8 cellular contexts compared by ENCODE assay signal in the genomic region with DNA sequence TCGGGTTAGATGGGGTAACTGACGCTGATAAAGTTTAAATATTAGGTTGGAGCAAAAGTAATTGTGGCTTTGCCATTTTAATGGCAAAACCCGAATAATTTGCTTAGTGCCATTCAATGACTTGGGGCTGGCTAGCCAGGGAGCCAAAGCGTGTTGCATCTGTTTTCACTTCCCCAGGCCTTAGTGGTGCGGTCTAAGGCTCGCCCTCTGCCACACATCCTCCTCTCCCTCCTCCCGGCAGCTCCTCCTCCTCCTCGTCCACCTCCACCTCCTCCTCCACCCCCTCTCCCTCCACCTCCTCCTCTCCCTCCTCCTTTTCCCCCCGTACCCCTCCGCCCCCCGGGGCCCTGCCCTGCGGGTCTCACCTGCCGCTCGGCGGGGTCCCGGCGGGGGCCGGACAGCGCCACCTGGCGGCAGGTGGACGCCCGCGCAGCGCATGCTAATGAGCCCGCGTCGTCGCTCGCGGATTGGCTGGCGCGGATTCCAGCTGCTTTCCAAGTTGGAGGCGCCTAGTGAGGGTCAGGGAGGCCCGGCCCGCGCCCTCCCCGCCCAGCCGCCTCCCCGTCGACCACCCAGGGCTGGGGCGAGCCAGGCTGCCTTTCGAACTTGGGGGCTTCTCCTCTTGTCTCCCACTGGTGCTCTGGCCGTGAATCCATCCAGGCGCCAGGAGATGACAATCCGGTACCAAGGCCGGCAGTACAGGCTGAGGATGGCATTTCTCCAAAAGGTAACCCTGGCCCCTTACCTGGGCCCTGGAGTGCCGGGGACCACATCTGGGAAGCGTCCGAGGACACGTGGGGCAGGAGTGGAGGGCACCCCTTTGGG. TPM values are rescaled to one million over a fixed set of nuclear protein-coding genes. Genes with fewer than 3 reads are reported as not detected.
A peak's percentile ranks its signal among the peaks of the same experiment; 100 is the strongest.
DNase-seq lines count a peak whose midpoint lies in the region; ATAC-seq and TF ChIP-seq lines count a peak whose summit lies in the region.

No MANE protein-coding gene starts in this region.

- H2BK15ac ChIP-seq in neuronal stem cell (ENCODE audit: low read length) = no peak overlapping the region

- H2BK5ac ChIP-seq in neuronal stem cell (ENCODE audit: low read length) = no peak overlapping the region

- no peaks in the 10 kb centered on the region for H3K79me2 ChIP-seq in GM23338 (replicated peaks; ENCODE audit: insufficient read depth)

- H3K4me3 ChIP-seq in GM23338 (peak overlapping the region; percentile 65), neuronal stem cell (ENCODE audit: low read length in 2 of 2) (peak overlapping the region; percentile 52 to 72)

- no peak overlapping the region for H3K23ac ChIP-seq in neuronal stem cell (ENCODE audit: low read depth, low read length, poor library complexity)

- no peak overlapping the region for H4K91ac ChIP-seq in neuronal stem cell (ENCODE audit: low read depth, low read length, poor library complexity)

- peaks cover 12% of the 10 kb centered on the region for H3K4me1 Mint-ChIP-seq in GM23338

- H3K27ac ChIP-seq in GM23338 (ENCODE audit: low read depth) = no peak overlapping the region; the same call in 1 of the 2 replicates
- no peak overlapping the region for H3K27ac ChIP-seq in neuronal stem cell (replicated peaks; ENCODE audit: low read length)
- H3K27ac ChIP-seq in substantia nigra (ENCODE audit: low read depth, low read length, poor library complexity, severe bottlenecking) = peak overlapping the region; percentile 74

- H3K4me3 Mint-ChIP-seq in GM23338 = peak overlapping the region; percentile 70

- H2AK5ac ChIP-seq in neuronal stem cell (ENCODE audit: low read depth, low read length) = no peak overlapping the region

- no peak overlapping the region for H3K27ac Mint-ChIP-seq in GM23338

- H3K18ac ChIP-seq in neuronal stem cell (ENCODE audit: low read length) = no peak overlapping the region

- H3K4me1 ChIP-seq in GM23338 (ENCODE audit: insufficient read depth) = no peaks in the 10 kb centered on the region
- peaks cover 0 to 5% of the 10 kb centered on the region in 2 donors for H3K4me1 ChIP-seq in neuronal stem cell (ENCODE audit: control insufficient read depth in 2 of 2, insufficient read depth in 1 of 2, low read depth in 1 of 2, low read length in 2 of 2)

- no peak overlapping the region for H2BK12ac ChIP-seq in neuronal stem cell (ENCODE audit: low read length)

- no peak overlapping the region for H2BK120ac ChIP-seq in neuronal stem cell (ENCODE audit: low read depth, low read length)

- no peaks in the 10 kb centered on the region for H3K9me3 ChIP-seq in neuronal stem cell (replicated peaks in 1 of 2; ENCODE audit: control insufficient read depth in 2 of 2, insufficient read depth in 1 of 2, low read depth in 1 of 2, low read length in 2 of 2)

- H2AFZ ChIP-seq in GM23338 (peak overlapping the region; percentile 98), neuronal stem cell (ENCODE audit: low read length) (peak overlapping the region; percentile 98)

- peak; percentile 80 to 87 for TF ChIP-seq CTCF in GM23338 (conservative IDR thresholded peaks at IDR 0.05; ENCODE audit: low read depth in 2 of 2)
- TF ChIP-seq CTCF in LNCAP (IDR thresholded peaks at IDR 0.05) = peak; percentile 96

- H3K14ac ChIP-seq in neuronal stem cell (ENCODE audit: low read length) = no peak overlapping the region

- no peaks in the 10 kb centered on the region for H3K9me2 ChIP-seq in GM23338 (ENCODE audit: insufficient read depth)

- H3K4me2 ChIP-seq in GM23338 (peak overlapping the region; percentile 71), neuronal stem cell (ENCODE audit: insufficient read depth, low read length, poor library complexity, severe bottlenecking) (peak overlapping the region; percentile 65)

- H3K36me3 ChIP-seq in GM23338 (ENCODE audit: insufficient read depth) (no peaks in the 10 kb centered on the region), neuronal stem cell (replicated peaks in 1 of 2; ENCODE audit: control insufficient read depth in 2 of 2, insufficient read depth in 2 of 2, low read length in 2 of 2) (no peaks in the 10 kb centered on the region)

- ATAC-seq in GM23338 = peak; percentile 97

- H3K4ac ChIP-seq in neuronal stem cell (ENCODE audit: low read length) = no peak overlapping the region

- no peaks in the 10 kb centered on the region for H3F3A ChIP-seq in GM23338 (replicated peaks; ENCODE audit: low read depth)

- WGBS in neuronal stem cell (ENCODE audit: extremely low coverage in 2 of 2, insufficient read length in 2 of 2, insufficient replicate concordance in 1 of 2), 2 donors = no CpG with 5 or more reads among the region's 50 CpGs

- no peaks in the 10 kb centered on the region for H4K20me1 ChIP-seq in GM23338 (replicated peaks; ENCODE audit: insufficient read depth)

- H3K79me1 ChIP-seq in neuronal stem cell (ENCODE audit: low read depth, low read length) = no peaks in the 10 kb centered on the region

- no peaks in the 10 kb centered on the region for H3K9me3 Mint-ChIP-seq in GM23338

- H4K8ac ChIP-seq in neuronal stem cell (ENCODE audit: low read depth, low read length) = no peak overlapping the region

- DNase-seq in EL (peak; percentile 74), GM23338 (ENCODE audit: low spot score) (peak; percentile 87), SHP77 (lab: John Stamatoyannopoulos, UW) (peak; percentile 70 to 74), foreskin melanocyte (peak; percentile 43), neuronal stem cell (ENCODE audit: low spot score) (peak; percentile 82), substantia nigra (lab: John Stamatoyannopoulos, UW) (peak in 48 of 49 donors; percentile 34 to 93 (median 78))
- peak; percentile 94 for DNase-seq in activated effector memory CD4-positive, alpha-beta T cell treated with anti-CD3 and anti-CD28 coated beads, Interleukin-2, amount 50 U/mL, for 16 hours

- H3K9ac ChIP-seq in neuronal stem cell (ENCODE audit: low read depth, low read length, poor library complexity) = no peak overlapping the region

- H3K27me3 Mint-ChIP-seq in GM23338 (ENCODE audit: insufficient read depth, low read depth, poor library complexity) = peaks cover 10% of the 10 kb centered on the region

- H3K27me3 ChIP-seq in GM23338 (ENCODE audit: insufficient read depth) = no peaks in the 10 kb centered on the region
- peaks cover 0 to 2% (median 0%) of the 10 kb centered on the region in 3 experiments for H3K27me3 ChIP-seq in neuronal stem cell (ENCODE audit: control insufficient read depth in 3 of 3, insufficient read depth in 3 of 3, low read depth in 1 of 3, low read length in 3 of 3)

- H3K36me3 Mint-ChIP-seq in GM23338 (ENCODE audit: low read depth) = no peaks in the 10 kb centered on the region

TF ChIP-seq in GM23338, 12 proteins besides CTCF, POLR2A, EP300 and RAD21 (continues in another document):
- TF ChIP-seq ZNF114 (CRISPR knock-in tag; IDR thresholded peaks at IDR 0.05) (no peak), ZNF331 (CRISPR knock-in tag; IDR thresholded peaks at IDR 0.05; ENCODE audit: low read depth) (no peak), POLR2AphosphoS5 (IDR thresholded peaks at IDR 0.05; ENCODE audit: low read depth) (peak; percentile 43; the same call in 1 of the 2 replicates)

RNA-seq across cellular contexts. Expression of gene RGS9, which starts 36.6 kb away (rescaled TPM):
- 12.8 and 19.2 TPM in 2 replicates for total RNA-seq in GM23338 (2014; rRNA removed; shearing (Covaris generic))
- 29.6 and 29.8 TPM in 2 replicates for polyA plus RNA-seq in GM23338 (2016; fragmentation: Nextera tagmentation; extraction: Ambion mirVana)
- polyA plus RNA-seq in neuronal stem cell (2013, experiment 1 of 2) = 8.1 TPM
- 7.6 TPM for polyA plus RNA-seq in neuronal stem cell (2013, experiment 2 of 2)

RNA-seq across cellular contexts. Expression of gene GNA13, which starts 44.0 kb away (rescaled TPM):
- total RNA-seq in GM23338 (2014; rRNA removed; shearing (Covaris generic)) = 88.1 and 95.5 TPM in 2 replicates
- 19.0 and 20.2 TPM in 2 replicates for polyA plus RNA-seq in GM23338 (2016; fragmentation: Nextera tagmentation; extraction: Ambion mirVana)
- polyA plus RNA-seq in neuronal stem cell (2013, experiment 1 of 2) = 28.1 TPM
- polyA plus RNA-seq in neuronal stem cell (2013, experiment 2 of 2) = 29.3 TPM

Comparison
In these comparisons a context has a peak if more than half of its experiments do, and no peak if none do; other contexts are left out.
1. DNase-seq: peak in every context shown above with its lines; median percentile 94 in activated effector memory CD4-positive, alpha-beta T cell treated with anti-CD3 and anti-CD28 coated beads, Interleukin-2, amount 50 U/mL, for 16 hours; 87 in GM23338; 82 in neuronal stem cell; 78 in substantia nigra; 74 in EL; 72 in SHP77; 43 in foreskin melanocyte.